ENCODE assay signal across 9 cellular contexts in genomic region chr2:7057865-7058400, GRCh38.
DNase-seq lines count a peak whose midpoint lies in the region; ATAC-seq lines count a peak whose summit lies in the region.
"Had no signal": no experiment of that assay in that cellular context is flagged by ENCODE, and none has a peak within 500 bp of the region (broad histone marks: within the 10 kb centered on the region; RNA-seq: fewer than 3 reads in every experiment).

No MANE protein-coding gene starts in this region.

- no peaks in the 10 kb centered on the region for H3F3A ChIP-seq in GM23248 (ENCODE audit: insufficient read depth)

- no peaks in the 10 kb centered on the region for H3K9me3 ChIP-seq in GM23248 (ENCODE audit: low read depth)

- H3K4me3 ChIP-seq in GM23248 = no peak overlapping the region

- no peaks in the 10 kb centered on the region for H3K9me2 ChIP-seq in GM23248 (ENCODE audit: insufficient read depth)

- peak; percentile 18 for DNase-seq in NAMALWA (ENCODE audit: low spot score)
- DNase-seq in central memory CD4-positive, alpha-beta T cell = peak; percentile 43
- DNase-seq in stimulated activated CD4-positive, alpha-beta T cell treated with anti-CD3 and anti-CD28 coated beads, Interleukin-2, amount 100 ng/mL, for 24 hours = no peak
- no peak for DNase-seq in stimulated activated CD8-positive, alpha-beta memory T cell treated with anti-CD3 and anti-CD28 coated beads, Interleukin-4, amount 100 ng/mL, for 48 hours
- DNase-seq in GM23248 = no peak
- DNase-seq: hippocampal formation had no signal

- in situ Hi-C loops in GM23248 (cut with MboI) = no loop called here

- no peak overlapping the region for H2AFZ ChIP-seq in GM23248

- WGBS in GM23248 (ENCODE audit: low coverage in 1 of 2, low lambda C conversion rate in 2 of 2, missing lambda C conversion rate in 2 of 2), 2 experiments = 67 to 76% methylated on average over 4 of the region's 4 CpGs

- ATAC-seq in GM18511 (IDR thresholded peaks at IDR 0.05; ENCODE audit: unreplicated experiment) = peak; percentile 61
- ATAC-seq in GM21825 (IDR thresholded peaks at IDR 0.05; ENCODE audit: unreplicated experiment) = peak; percentile 68
- no peak for ATAC-seq in HG02970 (IDR thresholded peaks at IDR 0.05; ENCODE audit: low FRiP score, unreplicated experiment)

- H4K20me1 ChIP-seq in GM23248 (ENCODE audit: insufficient read depth) = no peaks in the 10 kb centered on the region

- no peak overlapping the region for H3K9ac ChIP-seq in GM23248

- H3K27ac ChIP-seq in GM23248 = no peak overlapping the region

- H3K36me3 ChIP-seq in GM23248 (ENCODE audit: low read depth) = no peaks in the 10 kb centered on the region

- no peaks in the 10 kb centered on the region for H3K4me1 ChIP-seq in GM23248 (ENCODE audit: insufficient read depth)

- peaks cover 4% of the 10 kb centered on the region; the same call in 1 of the 2 replicates for H3K27me3 ChIP-seq in GM23248 (replicated peaks; ENCODE audit: insufficient read depth)

- H3K79me2 ChIP-seq in GM23248 (ENCODE audit: insufficient read depth) = no peaks in the 10 kb centered on the region

- H3K4me2 ChIP-seq in GM23248 (ENCODE audit: unreplicated experiment) = no peak overlapping the region

Comparison
In these comparisons a context has a peak if more than half of its experiments do, and no peak if none do; other contexts are left out.
1. DNase-seq: peak in NAMALWA (single experiment) and central memory CD4-positive, alpha-beta T cell (single experiment); none in stimulated activated CD4-positive, alpha-beta T cell treated with anti-CD3 and anti-CD28 coated beads, Interleukin-2, amount 100 ng/mL, for 24 hours (0 of 2), stimulated activated CD8-positive, alpha-beta memory T cell treated with anti-CD3 and anti-CD28 coated beads, Interleukin-4, amount 100 ng/mL, for 48 hours (single experiment) and GM23248 (single experiment).